ENCODE assay signal across 9 cellular contexts in the genomic region with DNA sequence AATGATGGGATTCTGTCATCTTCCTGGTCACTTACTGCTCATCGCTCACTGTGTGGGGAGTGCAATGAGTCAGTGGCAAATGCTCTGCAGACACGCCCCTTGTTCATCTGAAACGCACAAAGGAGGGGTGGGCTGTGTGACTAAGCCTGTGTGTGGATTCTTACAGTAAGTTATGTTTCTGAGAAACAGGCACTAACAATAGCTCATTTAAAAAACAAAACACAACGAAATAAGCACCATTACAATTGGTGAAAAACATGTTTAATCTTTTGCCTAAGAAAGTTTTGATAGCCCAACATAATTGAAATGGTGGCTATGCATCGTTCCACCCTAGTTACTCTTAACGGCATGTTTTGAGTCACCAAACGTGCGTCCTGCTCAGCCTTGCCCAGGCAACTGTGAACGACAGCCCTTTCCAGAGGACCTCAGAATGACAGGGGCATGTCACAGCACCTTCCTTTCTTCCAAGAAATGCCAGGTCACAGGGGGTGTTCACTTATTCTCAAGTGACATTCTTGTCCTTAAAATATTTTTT.
A peak's percentile ranks its signal among the peaks of the same experiment; 100 is the strongest.
DNase-seq lines count a peak whose midpoint lies in the region; ATAC-seq and TF ChIP-seq lines count a peak whose summit lies in the region.
"Had no signal": no experiment of that assay in that cellular context is flagged by ENCODE, and none has a peak within 500 bp of the region (broad histone marks: within the 10 kb centered on the region; RNA-seq: fewer than 3 reads in every experiment).

No MANE protein-coding gene starts in this region.

- H3K27ac ChIP-seq in epithelial cell of prostate (peak overlapping the region; percentile 88), upper lobe of left lung (peak overlapping the region; percentile 49 to 79 (median 64)), endodermal cell (ENCODE audit: low read depth, low read length) (no peak overlapping the region)

- WGBS in upper lobe of left lung, 2 donors = 44 to 57% methylated on average over 9 of the region's 9 CpGs
- 61 to 66% methylated on average over 6 to 9 of the region's 9 CpGs for WGBS in endodermal cell (ENCODE audit: insufficient coverage in 1 of 2, insufficient read length in 1 of 2), 2 experiments

- H3K9me3 ChIP-seq in upper lobe of left lung (no peaks in the 10 kb centered on the region), endodermal cell (ENCODE audit: control insufficient read depth, low read length) (no peaks in the 10 kb centered on the region)
- H3K9me3 ChIP-seq: body of pancreas had no signal

- peaks cover 15 to 20% (median 16%) of the 10 kb centered on the region in 4 donors for H3K4me1 ChIP-seq in upper lobe of left lung
- H3K4me1 ChIP-seq in endodermal cell (ENCODE audit: control insufficient read depth, insufficient read depth, low read length) = no peaks in the 10 kb centered on the region
- H3K4me1 ChIP-seq: body of pancreas had no signal

- H3K4me3 Mint-ChIP-seq in activated CD8-positive, alpha-beta T cell treated with anti-CD3 and anti-CD28 coated beads for 36 hours = peak overlapping the region; percentile 60
- H3K4me3 Mint-ChIP-seq in endodermal cell = no peak overlapping the region

- H3K27me3 ChIP-seq in upper lobe of left lung (no peaks in the 10 kb centered on the region), endodermal cell (ENCODE audit: control insufficient read depth, insufficient read depth, low read length, poor library complexity, severe bottlenecking) (no peaks in the 10 kb centered on the region)
- H3K27me3 ChIP-seq: body of pancreas had no signal

- intact Hi-C loops in activated CD8-positive, alpha-beta T cell treated with anti-CD3 and anti-CD28 coated beads for 36 hours (cut with micrococcal nuclease) = loop anchor here (2.0 to 5.0 kb wide), 2 partner anchors 189 to 262 kb away; no protein-coding TSS in a partner anchor

- peaks cover 29% of the 10 kb centered on the region for H3K4me1 Mint-ChIP-seq in activated CD8-positive, alpha-beta T cell treated with anti-CD3 and anti-CD28 coated beads for 36 hours (ENCODE audit: low read depth)
- no peaks in the 10 kb centered on the region for H3K4me1 Mint-ChIP-seq in endodermal cell

- no peak for TF ChIP-seq CTCF in activated CD8-positive, alpha-beta T cell treated with anti-CD3 and anti-CD28 coated beads for 36 hours (IDR thresholded peaks at IDR 0.05)
- TF ChIP-seq CTCF in upper lobe of left lung (IDR thresholded peaks at IDR 0.05) = no peak
- no peak for TF ChIP-seq CTCF in endodermal cell (conservative IDR thresholded peaks at IDR 0.05)

- H3K9ac ChIP-seq in endodermal cell (ENCODE audit: extremely low read depth, low read length, poor library complexity, severe bottlenecking) = no peak overlapping the region

- ATAC-seq in GM21825 (IDR thresholded peaks at IDR 0.05; ENCODE audit: unreplicated experiment) = peak; percentile 92
- peak; percentile 91 for ATAC-seq in activated CD8-positive, alpha-beta T cell treated with anti-CD3 and anti-CD28 coated beads for 36 hours
- ATAC-seq in upper lobe of left lung (ENCODE audit: low FRiP score in 2 of 2) = peak; percentile 88 to 98
- ATAC-seq: body of pancreas had no signal

- POLR2A ChIA-PET in activated CD8-positive, alpha-beta T cell treated with anti-CD3 and anti-CD28 coated beads for 36 hours (lab: Charles Lee) = interaction anchor here (1.1 kb wide), 1 partner anchor 225 kb away, joined by 3 read pairs; no protein-coding TSS in a partner anchor

- peak in 1 of 4 donors; percentile 55 for TF ChIP-seq POLR2A in upper lobe of left lung (IDR thresholded peaks at IDR 0.05)

- TF ChIP-seq EP300 in upper lobe of left lung (IDR thresholded peaks at IDR 0.05) = peak in 2 of 4 donors; percentile 58 to 65

- DNase-seq in GM03348 (ENCODE audit: low spot score) = peak; percentile 87
- DNase-seq in M059J (ENCODE audit: low read depth) = peak; percentile 99
- DNase-seq in activated CD8-positive, alpha-beta T cell treated with anti-CD3 and anti-CD28 coated beads for 36 hours = peak; percentile 87
- DNase-seq in epithelial cell of prostate (ENCODE audit: low read depth, low spot score) = peak; percentile 92
- DNase-seq in occipital lobe (lab: John Stamatoyannopoulos, UW) = peak; percentile 69
- DNase-seq in upper lobe of left lung = peak in 1 of 2 donors; percentile 75
- DNase-seq in endodermal cell = no peak

- no peaks in the 10 kb centered on the region for H3K36me3 Mint-ChIP-seq in activated CD8-positive, alpha-beta T cell treated with anti-CD3 and anti-CD28 coated beads for 36 hours (ENCODE audit: low read depth)
- H3K36me3 Mint-ChIP-seq in endodermal cell (ENCODE audit: low read depth) = no peaks in the 10 kb centered on the region

- no peaks in the 10 kb centered on the region for H3K36me3 ChIP-seq in upper lobe of left lung
- H3K36me3 ChIP-seq in endodermal cell (ENCODE audit: control insufficient read depth, insufficient read depth, low read length) = no peaks in the 10 kb centered on the region

- H3K4me3 ChIP-seq in upper lobe of left lung = peak overlapping the region in 1 of 4 donors; percentile 2
- H3K4me3 ChIP-seq in endodermal cell (ENCODE audit: low read length) = no peak overlapping the region
- H3K4me3 ChIP-seq: body of pancreas had no signal

- H3K27me3 Mint-ChIP-seq in activated CD8-positive, alpha-beta T cell treated with anti-CD3 and anti-CD28 coated beads for 36 hours = no peaks in the 10 kb centered on the region
- no peaks in the 10 kb centered on the region for H3K27me3 Mint-ChIP-seq in endodermal cell (ENCODE audit: insufficient read depth)

- H3K27ac Mint-ChIP-seq in activated CD8-positive, alpha-beta T cell treated with anti-CD3 and anti-CD28 coated beads for 36 hours = peak overlapping the region; percentile 88
- no peak overlapping the region for H3K27ac Mint-ChIP-seq in endodermal cell

- no peaks in the 10 kb centered on the region for H3K9me3 Mint-ChIP-seq in activated CD8-positive, alpha-beta T cell treated with anti-CD3 and anti-CD28 coated beads for 36 hours
- no peaks in the 10 kb centered on the region for H3K9me3 Mint-ChIP-seq in endodermal cell

- CTCF ChIA-PET in activated CD8-positive, alpha-beta T cell treated with anti-CD3 and anti-CD28 coated beads for 36 hours (lab: Charles Lee) = interaction anchor here (1.2 to 3.2 kb wide), 5 partner anchors 30 to 313 kb away, joined by 3 to 19 read pairs (median 4); no protein-coding TSS in a partner anchor
